In genomic region chr2:110865188-110865587, GRCh38 we compare ENCODE assay signal across 8 cellular contexts.
A peak's percentile ranks its signal among the peaks of the same experiment; 100 is the strongest.
DNase-seq lines count a peak whose midpoint lies in the region; ATAC-seq, FAIRE-seq and TF ChIP-seq lines count a peak whose summit lies in the region.

No MANE protein-coding gene starts in this region.

- TF ChIP-seq POLR2A in lower leg skin (IDR thresholded peaks at IDR 0.05): no peak
- TF ChIP-seq POLR2A in gastrocnemius medialis (IDR thresholded peaks at IDR 0.05): no peak

- DNase-seq in GM13976 (ENCODE audit: low spot score) (peak; percentile 80), astrocyte (ENCODE audit: low read depth) (no peak), NCI-H2171 (lab: John Stamatoyannopoulos, UW) (no peak), lower leg skin (ENCODE audit: low spot score in 2 of 2) (no peak), gastrocnemius medialis (no peak), RKO (ENCODE audit: low spot score) (no peak)

- H3K9ac ChIP-seq in astrocyte (ENCODE audit: low read length): no peak overlapping the region

- TF ChIP-seq CTCF in GM13976 (IDR thresholded peaks at IDR 0.05; ENCODE audit: borderline replicate concordance, control extremely low read depth, extremely low read depth, insufficient read depth, missing control alignments) (no peak), astrocyte (IDR thresholded peaks at IDR 0.05; ENCODE audit: insufficient read depth, low read depth, low read length) (no peak), lower leg skin (IDR thresholded peaks at IDR 0.05) (no peak), gastrocnemius medialis (IDR thresholded peaks at IDR 0.05 in 4 of 5, conservative IDR thresholded peaks at IDR 0.05 in 1 of 5) (no peak)

- peaks cover 11% of the 10 kb centered on the region for H3K4me1 ChIP-seq in astrocyte (ENCODE audit: insufficient read depth, low read length)
- no peaks in the 10 kb centered on the region for H3K4me1 ChIP-seq in gastrocnemius medialis

- H3K27ac Mint-ChIP-seq in astrocyte (ENCODE audit: unreplicated experiment): no peak overlapping the region

- H3K79me2 ChIP-seq in astrocyte (ENCODE audit: insufficient read depth, low read length): no peaks in the 10 kb centered on the region

- no peak for FAIRE-seq in astrocyte (lab: Jason Lieb, UNC)

- peaks cover 33% of the 10 kb centered on the region for H3K27me3 ChIP-seq in astrocyte (ENCODE audit: insufficient read depth, low read length)
- peaks cover 0 to 9% (median 6%) of the 10 kb centered on the region in 3 donors for H3K27me3 ChIP-seq in gastrocnemius medialis

- WGBS in lower leg skin, 2 donors: 48 to 53% methylated on average over 5 of the region's 5 CpGs

- no peak overlapping the region for H3K4me3 Mint-ChIP-seq in astrocyte (ENCODE audit: unreplicated experiment)

- in situ Hi-C loops in GM13976 (cut with MboI; ENCODE audit: low sequenced_read_pairs, unreplicated experiment) (loop anchor here (25.0 kb wide), 1 partner anchor 172 kb away; no protein-coding TSS in a partner anchor), gastrocnemius medialis (cut with MboI; ENCODE audit: low sequenced_read_pairs in 4 of 4) (no loop called here)

- no peaks in the 10 kb centered on the region for H3K36me3 ChIP-seq in astrocyte (ENCODE audit: insufficient read depth, low read length)
- no peaks in the 10 kb centered on the region for H3K36me3 ChIP-seq in gastrocnemius medialis

- no peaks in the 10 kb centered on the region for H4K20me1 ChIP-seq in astrocyte (ENCODE audit: insufficient read depth, low read length)

- intact Hi-C loops in lower leg skin (cut with DNase I; ENCODE audit: low total_unique reads) (no loop called here), gastrocnemius medialis (cut with DNase I; ENCODE audit: low total_unique reads) (no loop called here)

- peaks cover 15% of the 10 kb centered on the region for H3K4me1 Mint-ChIP-seq in astrocyte (ENCODE audit: low read depth, unreplicated experiment)

- no peaks in the 10 kb centered on the region for H3K9me3 Mint-ChIP-seq in astrocyte (ENCODE audit: unreplicated experiment)

- H2AFZ ChIP-seq in astrocyte (ENCODE audit: low read depth, low read length): no peak overlapping the region

- H3K9me3 ChIP-seq in astrocyte (ENCODE audit: insufficient read depth, low read depth, low read length): no peaks in the 10 kb centered on the region
- no peaks in the 10 kb centered on the region for H3K9me3 ChIP-seq in gastrocnemius medialis

- no peak overlapping the region for H3K4me3 ChIP-seq in astrocyte (ENCODE audit: insufficient read depth, low read depth, low read length)
- no peak overlapping the region for H3K4me3 ChIP-seq in lower leg skin (ENCODE audit: low read depth, poor library complexity, severe bottlenecking)
- H3K4me3 ChIP-seq in gastrocnemius medialis: no peak overlapping the region

- H3K36me3 Mint-ChIP-seq in astrocyte (ENCODE audit: low read depth, unreplicated experiment): no peaks in the 10 kb centered on the region

- H3K4me2 ChIP-seq in astrocyte (ENCODE audit: low read length): peak overlapping the region; percentile 13

- no peak overlapping the region for H3K27ac ChIP-seq in astrocyte (ENCODE audit: low read depth, low read length)
- H3K27ac ChIP-seq in gastrocnemius medialis: no peak overlapping the region

- H3K27me3 Mint-ChIP-seq in astrocyte (ENCODE audit: low read depth, unreplicated experiment): peaks cover 42% of the 10 kb centered on the region

- peak; percentile 95 for ATAC-seq in GM19455 (IDR thresholded peaks at IDR 0.05; ENCODE audit: unreplicated experiment)
- ATAC-seq in HG03159 (IDR thresholded peaks at IDR 0.05; ENCODE audit: unreplicated experiment): peak; percentile 95
- no peak for ATAC-seq in gastrocnemius medialis

Comparison
In these comparisons a context has a peak if more than half of its experiments do, and no peak if none do; other contexts are left out.
1. ATAC-seq: peak in GM19455 (single experiment) and HG03159 (single experiment); none in gastrocnemius medialis (0 of 2).